Comparison of ENCODE assay signal across 9 cellular contexts in genomic region chr10:24449334-24449740, GRCh38.
DNase-seq lines count a peak whose midpoint lies in the region; ATAC-seq and TF ChIP-seq lines count a peak whose summit lies in the region.
"Had no signal": no experiment of that assay in that cellular context is flagged by ENCODE, and none has a peak within 500 bp of the region (broad histone marks: within the 10 kb centered on the region; RNA-seq: fewer than 3 reads in every experiment).

No MANE protein-coding gene starts in this region.

- H3K4me1 ChIP-seq in ascending aorta (peaks cover 0 to 13% of the 10 kb centered on the region in 2 donors), ovary (ENCODE audit: insufficient read depth) (peaks cover 10% of the 10 kb centered on the region), lower lobe of right lung (peaks cover 20% of the 10 kb centered on the region), neural progenitor cell (no peaks in the 10 kb centered on the region)

- no peak for TF ChIP-seq POLR2A in ovary (IDR thresholded peaks at IDR 0.05)

- no peak for DNase-seq in ascending aorta (ENCODE audit: low spot score in 2 of 2)
- no peak for DNase-seq in ovary
- DNase-seq in lower lobe of right lung = no peak
- no peak for DNase-seq in neural progenitor cell (ENCODE audit: low spot score)
- no peak for DNase-seq in activated CD4-positive, CD25-positive, alpha-beta regulatory T cell (lab: John Stamatoyannopoulos, UW)
- DNase-seq in SHP77 treated with DMSO at 0.1 percent for 48 hours (lab: John Stamatoyannopoulos, UW) = no peak
- DNase-seq: NCI-H2081 had no signal

- peak overlapping the region; percentile 4 to 28 for H3K27ac ChIP-seq in ascending aorta
- H3K27ac ChIP-seq in ovary = no peak overlapping the region
- no peak overlapping the region for H3K27ac ChIP-seq in lower lobe of right lung
- no peak overlapping the region for H3K27ac ChIP-seq in neural progenitor cell

- no peak overlapping the region for H2AFZ ChIP-seq in neural progenitor cell (replicated peaks)

- H3K9me3 ChIP-seq in ascending aorta (no peaks in the 10 kb centered on the region), ovary (no peaks in the 10 kb centered on the region), lower lobe of right lung (no peaks in the 10 kb centered on the region), neural progenitor cell (ENCODE audit: low read depth) (no peaks in the 10 kb centered on the region)

- peak overlapping the region; percentile 2 to 38 for H3K4me3 ChIP-seq in ascending aorta
- peak overlapping the region; percentile 18 for H3K4me3 ChIP-seq in ovary
- H3K4me3 ChIP-seq in lower lobe of right lung = no peak overlapping the region
- no peak overlapping the region for H3K4me3 ChIP-seq in neural progenitor cell

- no peaks in the 10 kb centered on the region for H3K79me2 ChIP-seq in neural progenitor cell (ENCODE audit: low read depth)

- H3K4me2 ChIP-seq in neural progenitor cell = no peak overlapping the region

- intact Hi-C loops in ascending aorta (cut with DNase I) = no loop called here
- intact Hi-C loops in ovary (cut with DNase I) = no loop called here
- intact Hi-C loops in lower lobe of right lung (cut with DNase I) = no loop called here

- no peaks in the 10 kb centered on the region for H3F3A ChIP-seq in neural progenitor cell (ENCODE audit: low read depth)

- no peaks in the 10 kb centered on the region for H3K36me3 ChIP-seq in ascending aorta
- H3K36me3 ChIP-seq in ovary = no peaks in the 10 kb centered on the region
- no peaks in the 10 kb centered on the region for H3K36me3 ChIP-seq in lower lobe of right lung
- H3K36me3 ChIP-seq in neural progenitor cell = no peaks in the 10 kb centered on the region

- H3K4me3 Mint-ChIP-seq in neural progenitor cell = no peak overlapping the region

- H3K36me3 Mint-ChIP-seq in neural progenitor cell = no peaks in the 10 kb centered on the region

- H3K4me1 Mint-ChIP-seq in neural progenitor cell = peaks cover 5% of the 10 kb centered on the region

- H3K27me3 ChIP-seq in ascending aorta (no peaks in the 10 kb centered on the region), ovary (no peaks in the 10 kb centered on the region), lower lobe of right lung (ENCODE audit: low read depth) (no peaks in the 10 kb centered on the region), neural progenitor cell (no peaks in the 10 kb centered on the region)

- no peak for TF ChIP-seq CTCF in ascending aorta (IDR thresholded peaks at IDR 0.05)
- TF ChIP-seq CTCF in ovary (IDR thresholded peaks at IDR 0.05) = no peak
- TF ChIP-seq CTCF in lower lobe of right lung (IDR thresholded peaks at IDR 0.05) = no peak
- TF ChIP-seq CTCF in neural progenitor cell (IDR thresholded peaks at IDR 0.05) = no peak

- H4K20me1 ChIP-seq in neural progenitor cell (ENCODE audit: low read depth) = no peaks in the 10 kb centered on the region

- peak; percentile 91 for ATAC-seq in GM18868 (IDR thresholded peaks at IDR 0.05; ENCODE audit: unreplicated experiment)
- peak; percentile 92 for ATAC-seq in HG02759 (IDR thresholded peaks at IDR 0.05; ENCODE audit: unreplicated experiment)
- ATAC-seq in lower lobe of right lung = no peak

- no peaks in the 10 kb centered on the region for H3K9me3 Mint-ChIP-seq in neural progenitor cell

- H3K27ac Mint-ChIP-seq in neural progenitor cell = no peak overlapping the region

- H3K27me3 Mint-ChIP-seq in neural progenitor cell (ENCODE audit: insufficient read depth, low read depth) = peaks cover 5% of the 10 kb centered on the region

- 2 to 4% (median 4%) methylated on average over 5 of the region's 5 CpGs for WGBS in ovary, 3 donors

- no peak overlapping the region for H3K9ac ChIP-seq in neural progenitor cell

- no peak for TF ChIP-seq EP300 in ovary (IDR thresholded peaks at IDR 0.05)

Comparison
In these comparisons a context has a peak if more than half of its experiments do, and no peak if none do; other contexts are left out.
1. ATAC-seq: peak in GM18868 (single experiment) and HG02759 (single experiment); none in lower lobe of right lung (0 of 2).
2. H3K27ac ChIP-seq: peak in ascending aorta (2 of 2); none in ovary (0 of 2), lower lobe of right lung (single experiment) and neural progenitor cell (single experiment).
3. H3K4me3 ChIP-seq: peak in ascending aorta (2 of 2) and ovary (single experiment); none in lower lobe of right lung (single experiment) and neural progenitor cell (single experiment).